ENCODE assay signal across 20 cellular contexts in genomic region chr4:3630934-3631585, GRCh38.
"Had no signal": no experiment of that assay in that cellular context is flagged by ENCODE, and none has a peak within 500 bp of the region (broad histone marks: within the 10 kb centered on the region; RNA-seq: fewer than 3 reads in every experiment).

No MANE protein-coding gene starts in this region.

- H3K27ac ChIP-seq: ascending aorta, esophagus muscularis mucosa, heart right ventricle, SK-N-MC, suprapubic skin, transverse colon, vagina had no signal

- H3K4me3 ChIP-seq: ascending aorta, esophagus muscularis mucosa, heart right ventricle, SK-N-MC, suprapubic skin, transverse colon, vagina had no signal

- ATAC-seq: activated naive CD8-positive, alpha-beta T cell treated with anti-CD3 and anti-CD28 coated beads, Interleukin-2, amount 50 U/mL, for 24 hours; activated T-cell treated with anti-CD3 and anti-CD28 coated beads, Interleukin-2, amount 50 U/mL, for 4 hours; heart right ventricle; T-cell had no signal

- H3K4me1 Mint-ChIP-seq: activated B cell treated with CpG ODN at 0.5 μM for 24 hours; activated CD4-positive, alpha-beta memory T cell treated with anti-CD3 and anti-CD28 coated beads, Interleukin-2, amount 10 ng/mL, durations not matched to agents 7 days and 5 days; activated naive CD4-positive, alpha-beta T cell treated with anti-CD3 and anti-CD28 coated beads, Interleukin-2, amount 10 ng/mL, durations not matched to agents 7 days and 5 days; activated naive CD8-positive, alpha-beta T cell treated with anti-CD3 and anti-CD28 coated beads, Interleukin-2, amount 50 U/mL, for 24 hours; naive B cell; T-cell had no signal

- H3K9me3 ChIP-seq: ascending aorta, esophagus muscularis mucosa, heart right ventricle, suprapubic skin, transverse colon, vagina had no signal

- H3K4me1 ChIP-seq: ascending aorta, esophagus muscularis mucosa, heart right ventricle, suprapubic skin had no signal

- H3K4me3 Mint-ChIP-seq: activated B cell treated with CpG ODN at 0.5 μM for 24 hours; activated CD4-positive, alpha-beta memory T cell treated with anti-CD3 and anti-CD28 coated beads, Interleukin-2, amount 10 ng/mL, durations not matched to agents 7 days and 5 days; activated naive CD4-positive, alpha-beta T cell treated with anti-CD3 and anti-CD28 coated beads, Interleukin-2, amount 10 ng/mL, durations not matched to agents 7 days and 5 days; activated naive CD8-positive, alpha-beta T cell treated with anti-CD3 and anti-CD28 coated beads, Interleukin-2, amount 50 U/mL, for 24 hours; activated T-cell treated with anti-CD3 and anti-CD28 coated beads, Interleukin-2, amount 50 U/mL, for 4 hours; dendritic cell treated with granulocyte-macrophage colony-stimulating factor and Interleukin-4, amounts not matched to agents 40 ng/mL and 50 ng/mL, for 4 days; naive B cell; stimulated activated naive CD8-positive, alpha-beta T cell treated with anti-CD3 and anti-CD28 coated beads, Interleukin-15, Interleukin-2, amounts not matched to agents 100 ng/mL and 50 ng/mL, for 24 hours; T-cell had no signal

- H3K27me3 ChIP-seq: ascending aorta, transverse colon, vagina had no signal

- H3K36me3 ChIP-seq: ascending aorta, esophagus muscularis mucosa, heart right ventricle, suprapubic skin, transverse colon, vagina had no signal

- H3K27me3 Mint-ChIP-seq: activated CD4-positive, alpha-beta memory T cell treated with anti-CD3 and anti-CD28 coated beads, Interleukin-2, amount 10 ng/mL, durations not matched to agents 7 days and 5 days; activated naive CD4-positive, alpha-beta T cell treated with anti-CD3 and anti-CD28 coated beads, Interleukin-2, amount 10 ng/mL, durations not matched to agents 7 days and 5 days had no signal

- H3K9me3 Mint-ChIP-seq: activated CD4-positive, alpha-beta memory T cell treated with anti-CD3 and anti-CD28 coated beads, Interleukin-2, amount 10 ng/mL, durations not matched to agents 7 days and 5 days; activated naive CD4-positive, alpha-beta T cell treated with anti-CD3 and anti-CD28 coated beads, Interleukin-2, amount 10 ng/mL, durations not matched to agents 7 days and 5 days; activated naive CD8-positive, alpha-beta T cell treated with anti-CD3 and anti-CD28 coated beads, Interleukin-2, amount 50 U/mL, for 24 hours; activated T-cell treated with anti-CD3 and anti-CD28 coated beads, Interleukin-2, amount 50 U/mL, for 4 hours; dendritic cell treated with granulocyte-macrophage colony-stimulating factor and Interleukin-4, amounts not matched to agents 40 ng/mL and 50 ng/mL, for 4 days; stimulated activated naive CD8-positive, alpha-beta T cell treated with anti-CD3 and anti-CD28 coated beads, Interleukin-15, Interleukin-2, amounts not matched to agents 100 ng/mL and 50 ng/mL, for 24 hours; T-cell had no signal

- DNase-seq: activated B cell treated with CpG ODN at 0.5 μM for 24 hours; activated CD4-positive, alpha-beta memory T cell treated with anti-CD3 and anti-CD28 coated beads, Interleukin-2, amount 10 ng/mL, durations not matched to agents 7 days and 5 days; activated CD4-positive, alpha-beta T cell treated with anti-CD3 and anti-CD28 coated beads for 48 hours; activated naive CD4-positive, alpha-beta T cell treated with anti-CD3 and anti-CD28 coated beads, Interleukin-2, amount 10 ng/mL, durations not matched to agents 7 days and 5 days; activated naive CD8-positive, alpha-beta T cell treated with anti-CD3 and anti-CD28 coated beads, Interleukin-2, amount 50 U/mL, for 24 hours; activated T-cell treated with anti-CD3 and anti-CD28 coated beads, Interleukin-2, amount 50 U/mL, for 4 hours; effector memory CD4-positive, alpha-beta T cell; heart right ventricle; naive B cell; stimulated activated CD4-positive, alpha-beta T cell treated with anti-CD3 and anti-CD28 coated beads, Interleukin-12 subunit alpha, Interleukin-12 subunit beta, amount 100 ng/mL, for 4 hours; stimulated activated CD4-positive, alpha-beta T cell treated with anti-CD3 and anti-CD28 coated beads, Interleukin-1b, Interleukin-23, amount 100 ng/mL, for 48 hours; T-cell had no signal

- H3K27ac Mint-ChIP-seq: activated B cell treated with CpG ODN at 0.5 μM for 24 hours; activated CD4-positive, alpha-beta memory T cell treated with anti-CD3 and anti-CD28 coated beads, Interleukin-2, amount 10 ng/mL, durations not matched to agents 7 days and 5 days; activated naive CD4-positive, alpha-beta T cell treated with anti-CD3 and anti-CD28 coated beads, Interleukin-2, amount 10 ng/mL, durations not matched to agents 7 days and 5 days; activated naive CD8-positive, alpha-beta T cell treated with anti-CD3 and anti-CD28 coated beads, Interleukin-2, amount 50 U/mL, for 24 hours; dendritic cell treated with granulocyte-macrophage colony-stimulating factor and Interleukin-4, amounts not matched to agents 40 ng/mL and 50 ng/mL, for 4 days; stimulated activated naive CD8-positive, alpha-beta T cell treated with anti-CD3 and anti-CD28 coated beads, Interleukin-15, Interleukin-2, amounts not matched to agents 100 ng/mL and 50 ng/mL, for 24 hours; T-cell had no signal
